29 cellular contexts compared by ENCODE assay signal in the genomic region with DNA sequence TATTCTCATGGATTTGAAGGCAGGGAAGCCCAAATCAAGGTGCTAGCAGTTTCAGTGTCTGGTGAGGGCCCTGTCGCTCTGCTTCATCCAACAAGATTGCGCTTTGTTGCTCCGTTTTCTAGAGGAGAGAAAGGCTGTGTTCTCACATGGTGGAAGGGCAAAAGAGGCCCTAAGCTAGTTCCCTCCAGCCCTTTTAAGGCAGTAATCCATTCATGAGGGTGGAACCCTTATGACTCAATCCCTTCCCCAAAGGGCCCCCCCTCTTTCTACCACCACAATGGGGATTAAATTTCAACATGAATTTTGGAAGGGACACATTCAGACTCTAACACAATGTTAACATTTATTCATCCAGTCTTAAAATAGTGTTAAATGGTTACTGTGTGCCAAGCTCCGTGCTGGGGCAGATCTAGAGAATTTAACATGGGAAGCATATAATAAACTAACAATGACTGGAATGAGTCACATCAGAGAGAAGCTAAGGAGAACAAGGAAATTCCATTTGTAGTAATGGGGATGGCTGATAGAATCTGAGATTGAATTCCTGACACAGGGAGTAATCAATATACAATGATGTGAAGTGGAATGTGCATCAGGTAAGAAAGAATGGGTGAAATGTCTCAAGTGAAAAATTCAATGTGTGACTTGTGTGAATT.
DNase-seq lines count a peak whose midpoint lies in the region; ATAC-seq and TF ChIP-seq lines count a peak whose summit lies in the region.
"Had no signal": no experiment of that assay in that cellular context is flagged by ENCODE, and none has a peak within 500 bp of the region (broad histone marks: within the 10 kb centered on the region; RNA-seq: fewer than 3 reads in every experiment).

No MANE protein-coding gene starts in this region.

- H3K9me3 ChIP-seq in SK-N-SH = no peaks in the 10 kb centered on the region
- no peaks in the 10 kb centered on the region for H3K9me3 ChIP-seq in Panc1 (ENCODE audit: control insufficient read depth, insufficient read depth, low read depth, low read length)
- H3K9me3 ChIP-seq: pancreas, Peyer's patch, right atrium auricular region, suprapubic skin had no signal

- 0 out of 4 replicates have a peak, but pooled peaks of 1 of the 2 experiments have one; percentile 12 for TF ChIP-seq EP300 in SK-N-SH (IDR thresholded peaks at IDR 0.05; ENCODE audit: borderline replicate concordance in 1 of 2, low read depth in 1 of 2, low read length in 1 of 2)

- H3K4me2 ChIP-seq in SK-N-SH = no peak overlapping the region

- no peak overlapping the region for H3K27ac ChIP-seq in SK-N-SH (ENCODE audit: low read depth in 2 of 2, low read length in 1 of 2)
- H3K27ac ChIP-seq in Panc1 (ENCODE audit: low read length) = peak overlapping the region; percentile 39; the same call in 1 of the 2 replicates
- H3K27ac ChIP-seq: HL-60, pancreas, Peyer's patch, right atrium auricular region, suprapubic skin had no signal

- H3K9ac ChIP-seq in SK-N-SH = no peak overlapping the region

- H3K27me3 Mint-ChIP-seq in activated T-helper 2 cell treated with anti-CD3 and anti-CD28 coated beads, Interferon-gamma antibody, Interleukin-2, Interleukin-4, amounts not matched to agents 10 μg/mL and 5 μg/mL and 100 μg/mL, durations not matched to agents 14 hours and 24 hours and 36 hours (ENCODE audit: low read depth) = no peaks in the 10 kb centered on the region
- H3K27me3 Mint-ChIP-seq: activated naive CD8-positive, alpha-beta T cell treated with anti-CD3 and anti-CD28 coated beads for 36 hours; CD4-positive, alpha-beta memory T cell; stimulated activated memory B cell treated with anti-CD40 and anti-IgM and Interleukin-4, amounts not matched to agents 10 μg/mL and 1 μg/mL and 100 μg/mL, for 72 hours had no signal

- H3K79me2 ChIP-seq in SK-N-SH (ENCODE audit: insufficient read depth) = no peaks in the 10 kb centered on the region

- DNase-seq in SK-N-SH = no peak
- DNase-seq in Panc1 (ENCODE audit: low read depth, low spot score) = no peak
- peak; percentile 24 for DNase-seq in epithelial cell of esophagus (ENCODE audit: low read depth)
- DNase-seq in renal cortical epithelial cell (ENCODE audit: low read depth) = peak; percentile 54
- no peak for DNase-seq in activated CD8-positive, alpha-beta memory T cell treated with anti-CD3 and anti-CD28 coated beads, Interleukin-2, amount 50 U/mL, for 4 hours
- no peak for DNase-seq in activated T-helper 2 cell treated with anti-CD3 and anti-CD28 coated beads, Interferon-gamma antibody, Interleukin-2, Interleukin-4, amounts not matched to agents 10 μg/mL and 5 μg/mL and 100 μg/mL, durations not matched to agents 14 hours and 24 hours and 36 hours (ENCODE audit: low spot score)
- DNase-seq in effector CD4-positive, alpha-beta T cell = no peak
- DNase-seq: activated CD4-positive, alpha-beta T cell treated with anti-CD3 and anti-CD28 coated beads, Interleukin-2, amount 50 U/mL, for 4 hours; activated naive CD8-positive, alpha-beta T cell treated with anti-CD3 and anti-CD28 coated beads for 36 hours; CD4-positive, alpha-beta memory T cell; DMS153; effector memory CD4-positive, alpha-beta T cell; GF-D8; H7; kidney; NCI-H1436; NCI-H510A treated with DMSO at 0.1 percent for 48 hours; NK-92 treated with Interleukin-12 subunit alpha and Interleukin-12 subunit beta, amount 100 ng/mL, for 24 hours; pancreas; Peyer's patch; stimulated activated CD4-positive, alpha-beta T cell treated with anti-CD3 and anti-CD28 coated beads, Interleukin-4, amount 100 ng/mL, for 1 hour had no signal

- no peaks in the 10 kb centered on the region for H3K9me3 Mint-ChIP-seq in activated T-helper 2 cell treated with anti-CD3 and anti-CD28 coated beads, Interferon-gamma antibody, Interleukin-2, Interleukin-4, amounts not matched to agents 10 μg/mL and 5 μg/mL and 100 μg/mL, durations not matched to agents 14 hours and 24 hours and 36 hours
- H3K9me3 Mint-ChIP-seq: activated naive CD8-positive, alpha-beta T cell treated with anti-CD3 and anti-CD28 coated beads for 36 hours; stimulated activated memory B cell treated with anti-CD40 and anti-IgM and Interleukin-4, amounts not matched to agents 10 μg/mL and 1 μg/mL and 100 μg/mL, for 72 hours had no signal

- BruUV-seq in Panc1 (replicated peaks; lab: Mats Ljungman, UMichigan) = no TSS peak

- H2AFZ ChIP-seq in SK-N-SH (ENCODE audit: low read depth) = no peak overlapping the region

- whole genome bisulfite sequencing in SK-N-SH (ENCODE audit: low lambda C conversion rate) = 84% methylated on average over 4 of the region's 4 CpGs

- ATAC-seq in SK-N-SH treated with all-trans-retinoic acid at 6 μM for 48 hours = no peak
- ATAC-seq in Panc1 = no peak
- ATAC-seq: HepG2; pancreas; stimulated activated memory B cell treated with anti-CD40 and anti-IgM and Interleukin-4, amounts not matched to agents 10 μg/mL and 1 μg/mL and 100 μg/mL, for 72 hours; WTC11 had no signal

- no peaks in the 10 kb centered on the region for H4K20me1 ChIP-seq in SK-N-SH (ENCODE audit: insufficient read depth)

- H3K4me3 Mint-ChIP-seq in activated T-helper 2 cell treated with anti-CD3 and anti-CD28 coated beads, Interferon-gamma antibody, Interleukin-2, Interleukin-4, amounts not matched to agents 10 μg/mL and 5 μg/mL and 100 μg/mL, durations not matched to agents 14 hours and 24 hours and 36 hours (ENCODE audit: low read depth) = no peak overlapping the region
- H3K4me3 Mint-ChIP-seq: activated naive CD8-positive, alpha-beta T cell treated with anti-CD3 and anti-CD28 coated beads for 36 hours; CD4-positive, alpha-beta memory T cell; stimulated activated memory B cell treated with anti-CD40 and anti-IgM and Interleukin-4, amounts not matched to agents 10 μg/mL and 1 μg/mL and 100 μg/mL, for 72 hours; WTC11 had no signal

- no peak overlapping the region for H3K27ac Mint-ChIP-seq in activated T-helper 2 cell treated with anti-CD3 and anti-CD28 coated beads, Interferon-gamma antibody, Interleukin-2, Interleukin-4, amounts not matched to agents 10 μg/mL and 5 μg/mL and 100 μg/mL, durations not matched to agents 14 hours and 24 hours and 36 hours
- H3K27ac Mint-ChIP-seq: activated naive CD8-positive, alpha-beta T cell treated with anti-CD3 and anti-CD28 coated beads for 36 hours; CD4-positive, alpha-beta memory T cell; stimulated activated memory B cell treated with anti-CD40 and anti-IgM and Interleukin-4, amounts not matched to agents 10 μg/mL and 1 μg/mL and 100 μg/mL, for 72 hours; WTC11 had no signal

- CTCF ChIA-PET in SK-N-SH (lab: Yijun Ruan, JAX) (no interaction called here), Panc1 (lab: Charles Lee) (no interaction called here)

- in situ Hi-C loops in Panc1 (cut with HindIII; ENCODE audit: low pct_unique_long_range_greater_than_20kb, low sequenced_read_pairs) = no loop called here

- no peaks in the 10 kb centered on the region for H3K4me1 Mint-ChIP-seq in activated T-helper 2 cell treated with anti-CD3 and anti-CD28 coated beads, Interferon-gamma antibody, Interleukin-2, Interleukin-4, amounts not matched to agents 10 μg/mL and 5 μg/mL and 100 μg/mL, durations not matched to agents 14 hours and 24 hours and 36 hours (ENCODE audit: low read depth)
- H3K4me1 Mint-ChIP-seq: activated naive CD8-positive, alpha-beta T cell treated with anti-CD3 and anti-CD28 coated beads for 36 hours; CD4-positive, alpha-beta memory T cell; stimulated activated memory B cell treated with anti-CD40 and anti-IgM and Interleukin-4, amounts not matched to agents 10 μg/mL and 1 μg/mL and 100 μg/mL, for 72 hours had no signal

- no peaks in the 10 kb centered on the region for H3K36me3 ChIP-seq in SK-N-SH (replicated peaks in 1 of 2; ENCODE audit: control insufficient read depth in 1 of 2, insufficient read depth in 2 of 2, low read length in 1 of 2)
- H3K36me3 ChIP-seq in Panc1 (ENCODE audit: control insufficient read depth, insufficient read depth, low read length) = no peaks in the 10 kb centered on the region
- H3K36me3 ChIP-seq: pancreas, Peyer's patch, right atrium auricular region, suprapubic skin had no signal

- no peak for TF ChIP-seq RAD21 in SK-N-SH (IDR thresholded peaks at IDR 0.05; ENCODE audit: low read length)

- no peak for TF ChIP-seq CTCF in SK-N-SH (IDR thresholded peaks at IDR 0.05)
- no peak for TF ChIP-seq CTCF in Panc1 (IDR thresholded peaks at IDR 0.05)
- TF ChIP-seq CTCF in epithelial cell of esophagus (IDR thresholded peaks at IDR 0.05; ENCODE audit: insufficient read depth, low read depth, low read length, missing control alignments) = no peak

- H3K27me3 ChIP-seq in SK-N-SH (ENCODE audit: insufficient read depth) = no peaks in the 10 kb centered on the region
- no peaks in the 10 kb centered on the region for H3K27me3 ChIP-seq in Panc1 (ENCODE audit: control insufficient read depth, insufficient read depth, low read length)
- H3K27me3 ChIP-seq: pancreas, Peyer's patch, right atrium auricular region, suprapubic skin had no signal

- H3K36me3 Mint-ChIP-seq in activated T-helper 2 cell treated with anti-CD3 and anti-CD28 coated beads, Interferon-gamma antibody, Interleukin-2, Interleukin-4, amounts not matched to agents 10 μg/mL and 5 μg/mL and 100 μg/mL, durations not matched to agents 14 hours and 24 hours and 36 hours (ENCODE audit: low read depth) = no peaks in the 10 kb centered on the region
- H3K36me3 Mint-ChIP-seq: activated naive CD8-positive, alpha-beta T cell treated with anti-CD3 and anti-CD28 coated beads for 36 hours; CD4-positive, alpha-beta memory T cell; stimulated activated memory B cell treated with anti-CD40 and anti-IgM and Interleukin-4, amounts not matched to agents 10 μg/mL and 1 μg/mL and 100 μg/mL, for 72 hours had no signal

- H3K4me3 ChIP-seq in SK-N-SH (ENCODE audit: low read depth in 2 of 2, low read length in 1 of 2) = no peak overlapping the region
- H3K4me3 ChIP-seq in Panc1 (ENCODE audit: low read depth in 2 of 2, low read length in 2 of 2) = no peak overlapping the region
- no peak overlapping the region for H3K4me3 ChIP-seq in epithelial cell of esophagus (ENCODE audit: low read length)
- H3K4me3 ChIP-seq: lung, pancreas, Peyer's patch, right atrium auricular region, suprapubic skin had no signal

- intact Hi-C loops in Panc1 (cut with micrococcal nuclease; ENCODE audit: unreplicated experiment) = no loop called here
- intact Hi-C loops in activated T-helper 2 cell treated with anti-CD3 and anti-CD28 coated beads, Interferon-gamma antibody, Interleukin-2, Interleukin-4, amounts not matched to agents 10 μg/mL and 5 μg/mL and 100 μg/mL, durations not matched to agents 14 hours and 24 hours and 36 hours (cut with micrococcal nuclease) = no loop called here

- H3F3A ChIP-seq in SK-N-SH (replicated peaks; ENCODE audit: insufficient read depth) = peaks cover 4% of the 10 kb centered on the region

- POLR2A ChIA-PET in SK-N-SH (lab: Yijun Ruan, JAX) = no interaction called here
- POLR2A ChIA-PET in Panc1 (lab: Charles Lee) = no interaction called here

- H3K9me2 ChIP-seq in SK-N-SH = no peaks in the 10 kb centered on the region

- no peaks in the 10 kb centered on the region; a peak in 1 of 4 replicates for H3K4me1 ChIP-seq in SK-N-SH (ENCODE audit: control insufficient read depth in 1 of 2, insufficient read depth in 2 of 2, low read depth in 1 of 2, low read length in 1 of 2)
- no peaks in the 10 kb centered on the region; the same call in 1 of the 2 replicates for H3K4me1 ChIP-seq in Panc1 (ENCODE audit: control insufficient read depth, insufficient read depth, low read length)
- H3K4me1 ChIP-seq: pancreas, Peyer's patch, right atrium auricular region, suprapubic skin had no signal

TF ChIP-seq in SK-N-SH treated with all-trans-retinoic acid at 6 μM for 48 hours, 23 proteins besides CTCF, POLR2A, EP300 and RAD21 (continues in another document):
- no peak for TF ChIP-seq ESRRG (CRISPR knock-in tag; IDR thresholded peaks at IDR 0.05)

Comparison
In these comparisons a context has a peak if more than half of its experiments do, and no peak if none do; other contexts are left out.
1. DNase-seq: peak in epithelial cell of esophagus (single experiment) and renal cortical epithelial cell (single experiment); none in SK-N-SH (single experiment), Panc1 (single experiment), activated CD8-positive, alpha-beta memory T cell treated with anti-CD3 and anti-CD28 coated beads, Interleukin-2, amount 50 U/mL, for 4 hours (single experiment), activated T-helper 2 cell treated with anti-CD3 and anti-CD28 coated beads, Interferon-gamma antibody, Interleukin-2, Interleukin-4, amounts not matched to agents 10 μg/mL and 5 μg/mL and 100 μg/mL, durations not matched to agents 14 hours and 24 hours and 36 hours (single experiment) and effector CD4-positive, alpha-beta T cell (single experiment).